In the genomic region with DNA sequence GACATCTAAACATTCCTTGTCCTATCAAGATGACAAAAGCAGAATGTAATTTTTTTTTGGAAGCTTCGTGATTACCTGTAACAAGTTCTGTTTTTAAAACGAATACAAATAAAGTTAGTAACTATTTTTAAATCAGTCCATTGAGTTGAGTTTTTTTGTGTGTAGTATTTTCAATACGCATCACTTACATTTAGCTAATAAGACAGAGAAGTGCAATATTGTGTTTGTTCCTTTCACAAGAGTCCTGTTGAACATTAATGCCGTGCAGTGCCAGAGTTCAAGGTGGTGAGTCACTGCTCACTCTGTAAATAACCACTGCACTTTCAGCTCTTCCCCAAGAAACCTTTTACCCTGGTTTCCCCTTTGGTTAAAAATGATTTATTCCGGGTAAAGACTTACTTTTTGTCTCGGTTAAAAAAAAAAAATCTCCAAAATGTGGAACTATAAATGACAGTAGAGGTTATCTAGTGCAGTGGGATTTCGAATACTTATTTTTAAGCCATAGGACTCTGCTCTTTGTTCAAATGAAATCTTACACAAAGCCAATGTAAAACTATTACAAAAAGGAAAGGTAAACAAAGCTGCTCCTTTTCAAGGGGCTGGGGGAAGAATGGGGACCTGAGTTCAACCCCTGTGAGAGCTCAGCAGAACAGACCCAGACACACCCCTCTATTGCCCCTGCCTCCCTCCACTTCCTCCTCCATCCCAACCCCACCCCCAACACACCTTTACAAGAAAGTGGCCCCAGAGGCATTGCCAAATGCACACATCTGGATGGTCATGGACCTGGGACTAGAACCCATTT, we compare ENCODE assay signal across 9 cellular contexts. TPM values are rescaled to one million over a fixed set of nuclear protein-coding genes. Genes with fewer than 3 reads are reported as not detected.
DNase-seq lines count a peak whose midpoint lies in the region; ATAC-seq and TF ChIP-seq lines count a peak whose summit lies in the region.
"Had no signal": no experiment of that assay in that cellular context is flagged by ENCODE, and none has a peak within 500 bp of the region (broad histone marks: within the 10 kb centered on the region; RNA-seq: fewer than 3 reads in every experiment).

No MANE protein-coding gene starts in this region.

- no peaks in the 10 kb centered on the region for H3K79me2 ChIP-seq in hepatocyte

- H3K27me3 ChIP-seq in hepatocyte, result no peaks in the 10 kb centered on the region

- intact Hi-C loops in activated CD4-positive, alpha-beta T cell treated with anti-CD3 and anti-CD28 coated beads, Interleukin-2, amount 10 ng/mL, durations not matched to agents 24 days and 14 days (cut with micrococcal nuclease), result loop anchor here (2.0 to 5.0 kb wide), 5 partner anchors 46 to 349 kb away; partner anchors contain the start of gene SRRM1
- intact Hi-C loops in Right ventricle myocardium superior (cut with DNase I), result loop anchor here (2.0 kb wide), 1 partner anchor 94 kb away; no protein-coding TSS in a partner anchor

- 35% methylated on average over 7 of the region's 7 CpGs for WGBS in hepatocyte (ENCODE audit: low lambda C conversion rate, missing lambda C conversion rate)

- no peak overlapping the region for H3K4me3 ChIP-seq in hepatocyte

- no peaks in the 10 kb centered on the region for H3K9me3 ChIP-seq in hepatocyte (ENCODE audit: low read depth)

- peaks cover 19% of the 10 kb centered on the region for H3K36me3 Mint-ChIP-seq in activated CD4-positive, alpha-beta T cell treated with anti-CD3 and anti-CD28 coated beads, Interleukin-2, amount 10 ng/mL, durations not matched to agents 24 days and 14 days (ENCODE audit: low read depth)
- H3K36me3 Mint-ChIP-seq: naive B cell had no signal

- H3K27me3 Mint-ChIP-seq in activated CD4-positive, alpha-beta T cell treated with anti-CD3 and anti-CD28 coated beads, Interleukin-2, amount 10 ng/mL, durations not matched to agents 24 days and 14 days, result no peaks in the 10 kb centered on the region
- H3K27me3 Mint-ChIP-seq: naive B cell had no signal

- H3K36me3 ChIP-seq in hepatocyte (replicated peaks; ENCODE audit: insufficient read depth, low read depth), result no peaks in the 10 kb centered on the region

- TF ChIP-seq CTCF in hepatocyte (IDR thresholded peaks at IDR 0.05; ENCODE audit: poor library complexity), result no peak

- no peak for ATAC-seq in GM21360 (IDR thresholded peaks at IDR 0.05; ENCODE audit: unreplicated experiment)
- no peak for ATAC-seq in Right ventricle myocardium superior (ENCODE audit: poor library complexity)
- ATAC-seq in HG02610 (IDR thresholded peaks at IDR 0.05; ENCODE audit: unreplicated experiment), result no peak

- DNase-seq in stimulated activated naive CD4-positive, alpha-beta T cell treated with Interleukin-2 at 50 U/mL for 16 hours (lab: John Stamatoyannopoulos, UW), result peak; percentile 39
- no peak for DNase-seq in stimulated activated naive CD4-positive, alpha-beta T cell (lab: John Stamatoyannopoulos, UW)
- DNase-seq in activated CD4-positive, alpha-beta T cell treated with anti-CD3 and anti-CD28 coated beads, Interleukin-2, amount 10 ng/mL, durations not matched to agents 24 days and 14 days, result no peak
- DNase-seq in hepatocyte (ENCODE audit: low spot score) (peak; percentile 78), Right ventricle myocardium superior (no peak)
- DNase-seq in central memory CD4-positive, alpha-beta T cell, result no peak
- DNase-seq: naive B cell had no signal

- H3K9me2 ChIP-seq in hepatocyte (replicated peaks; ENCODE audit: insufficient read depth), result no peaks in the 10 kb centered on the region

- H2AFZ ChIP-seq in hepatocyte, result no peak overlapping the region

- H3K27ac Mint-ChIP-seq in activated CD4-positive, alpha-beta T cell treated with anti-CD3 and anti-CD28 coated beads, Interleukin-2, amount 10 ng/mL, durations not matched to agents 24 days and 14 days, result peak overlapping the region; percentile 70

- H3K4me3 Mint-ChIP-seq in activated CD4-positive, alpha-beta T cell treated with anti-CD3 and anti-CD28 coated beads, Interleukin-2, amount 10 ng/mL, durations not matched to agents 24 days and 14 days, result peak overlapping the region; percentile 34

- no peaks in the 10 kb centered on the region for H3K9me3 Mint-ChIP-seq in activated CD4-positive, alpha-beta T cell treated with anti-CD3 and anti-CD28 coated beads, Interleukin-2, amount 10 ng/mL, durations not matched to agents 24 days and 14 days
- H3K9me3 Mint-ChIP-seq: naive B cell had no signal

- H3K4me1 ChIP-seq in hepatocyte (ENCODE audit: insufficient read depth), result peaks cover 25% of the 10 kb centered on the region

- peaks cover 50% of the 10 kb centered on the region for H3K4me1 Mint-ChIP-seq in activated CD4-positive, alpha-beta T cell treated with anti-CD3 and anti-CD28 coated beads, Interleukin-2, amount 10 ng/mL, durations not matched to agents 24 days and 14 days

- no peaks in the 10 kb centered on the region for H4K20me1 ChIP-seq in hepatocyte (ENCODE audit: insufficient read depth, poor library complexity, severe bottlenecking)

- peak overlapping the region; percentile 62 for H3K4me2 ChIP-seq in hepatocyte

- peak overlapping the region; percentile 85 for H3K27ac ChIP-seq in hepatocyte

RNA-seq across cellular contexts. Expression of gene NCMAP, which starts 14.8 kb away (rescaled TPM):
- not detected in 2 replicates for total RNA-seq in activated CD4-positive, alpha-beta T cell treated with anti-CD3 and anti-CD28 coated beads, Interleukin-2, amount 10 ng/mL, durations not matched to agents 24 days and 14 days
- total RNA-seq in hepatocyte (6.3 and 8.1 TPM in 2 replicates), Right ventricle myocardium superior (0.27 TPM)
- polyA plus RNA-seq in hepatocyte, result 2.7 and 3.5 TPM in 2 replicates

RNA-seq across cellular contexts. Expression of gene RCAN3, which starts 38.5 kb away (rescaled TPM):
- total RNA-seq in activated CD4-positive, alpha-beta T cell treated with anti-CD3 and anti-CD28 coated beads, Interleukin-2, amount 10 ng/mL, durations not matched to agents 24 days and 14 days, result 31.2 and 31.6 TPM in 2 replicates
- total RNA-seq in hepatocyte (9.0 and 10.1 TPM in 2 replicates), Right ventricle myocardium superior (6.5 TPM)
- polyA plus RNA-seq in hepatocyte, result 6.2 and 6.4 TPM in 2 replicates

Comparison
In these comparisons a context has a peak if more than half of its experiments do, and no peak if none do; other contexts are left out.
1. DNase-seq: peak in stimulated activated naive CD4-positive, alpha-beta T cell treated with Interleukin-2 at 50 U/mL for 16 hours (single experiment) and hepatocyte (single experiment); none in stimulated activated naive CD4-positive, alpha-beta T cell (0 of 6), activated CD4-positive, alpha-beta T cell treated with anti-CD3 and anti-CD28 coated beads, Interleukin-2, amount 10 ng/mL, durations not matched to agents 24 days and 14 days (single experiment), Right ventricle myocardium superior (single experiment) and central memory CD4-positive, alpha-beta T cell (single experiment).